ENCODE assay signal across 10 cellular contexts in genomic region chr11:110434952-110435779, GRCh38. TPM values are rescaled to one million over a fixed set of nuclear protein-coding genes. Genes with fewer than 3 reads are reported as not detected.
A peak's percentile ranks its signal among the peaks of the same experiment; 100 is the strongest.
DNase-seq lines count a peak whose midpoint lies in the region; ATAC-seq and TF ChIP-seq lines count a peak whose summit lies in the region.
"Had no signal": no experiment of that assay in that cellular context is flagged by ENCODE, and none has a peak within 500 bp of the region (broad histone marks: within the 10 kb centered on the region; RNA-seq: fewer than 3 reads in every experiment).

No MANE protein-coding gene starts in this region.

- no peaks in the 10 kb centered on the region for H3K27me3 ChIP-seq in uterus
- H3K27me3 ChIP-seq: BLaER1 treated with 17β-estradiol and CSF1 and Interleukin-3, amounts not matched to agents 10 nM and 100 nM had no signal

- H3K9me3 ChIP-seq in uterus = no peaks in the 10 kb centered on the region

- H3K4me1 ChIP-seq in uterus = no peaks in the 10 kb centered on the region

- TF ChIP-seq CTCF in activated CD8-positive, alpha-beta T cell treated with anti-CD3 and anti-CD28 coated beads for 36 hours (IDR thresholded peaks at IDR 0.05) = peak; percentile 44
- peak; percentile 41 for TF ChIP-seq CTCF in progenitor cell of endocrine pancreas (IDR thresholded peaks at IDR 0.05; ENCODE audit: unreplicated experiment)
- TF ChIP-seq CTCF in uterus (IDR thresholded peaks at IDR 0.05) = no peak

- no peak overlapping the region for H3K4me3 ChIP-seq in uterus
- H3K4me3 ChIP-seq: BLaER1 treated with 17β-estradiol and CSF1 and Interleukin-3, amounts not matched to agents 10 nM and 100 nM had no signal

- ATAC-seq in HG02981 (IDR thresholded peaks at IDR 0.05; ENCODE audit: unreplicated experiment) (peak; percentile 6), HG03342 (IDR thresholded peaks at IDR 0.05; ENCODE audit: unreplicated experiment) (no peak)
- ATAC-seq in activated CD8-positive, alpha-beta T cell treated with anti-CD3 and anti-CD28 coated beads for 36 hours = no peak

- no peak overlapping the region for H3K4me3 Mint-ChIP-seq in activated CD8-positive, alpha-beta T cell treated with anti-CD3 and anti-CD28 coated beads for 36 hours
- H3K4me3 Mint-ChIP-seq in progenitor cell of endocrine pancreas (ENCODE audit: low read depth) = no peak overlapping the region

- no peaks in the 10 kb centered on the region for H3K9me3 Mint-ChIP-seq in activated CD8-positive, alpha-beta T cell treated with anti-CD3 and anti-CD28 coated beads for 36 hours
- peaks cover 6% of the 10 kb centered on the region for H3K9me3 Mint-ChIP-seq in progenitor cell of endocrine pancreas (ENCODE audit: low read depth)

- H3K27me3 Mint-ChIP-seq in activated CD8-positive, alpha-beta T cell treated with anti-CD3 and anti-CD28 coated beads for 36 hours = no peaks in the 10 kb centered on the region
- no peaks in the 10 kb centered on the region for H3K27me3 Mint-ChIP-seq in progenitor cell of endocrine pancreas

- intact Hi-C loops in activated CD8-positive, alpha-beta T cell treated with anti-CD3 and anti-CD28 coated beads for 36 hours (cut with micrococcal nuclease) = loop anchor here (2.0 to 5.0 kb wide), 2 partner anchors 58 to 234 kb away; no protein-coding TSS in a partner anchor
- intact Hi-C loops in uterus (cut with DNase I; ENCODE audit: low total_unique reads) = no loop called here

- CTCF ChIA-PET in activated CD8-positive, alpha-beta T cell treated with anti-CD3 and anti-CD28 coated beads for 36 hours (lab: Charles Lee) = interaction anchor here (0.7 to 9.5 kb wide), 12 partner anchors 12 to 795 kb away, joined by 3 to 126 read pairs (median 4); no protein-coding TSS in a partner anchor

- no peak overlapping the region for H3K27ac ChIP-seq in uterus
- H3K27ac ChIP-seq: epithelial cell of prostate had no signal

- TF ChIP-seq POLR2A in uterus (IDR thresholded peaks at IDR 0.05) = no peak

- POLR2A ChIA-PET in activated CD8-positive, alpha-beta T cell treated with anti-CD3 and anti-CD28 coated beads for 36 hours (lab: Charles Lee) = interaction anchor here (0.9 kb wide), 1 partner anchor 123 kb away, joined by 3 read pairs; no protein-coding TSS in a partner anchor

- no peaks in the 10 kb centered on the region for H3K36me3 ChIP-seq in uterus

- H3K36me3 Mint-ChIP-seq in activated CD8-positive, alpha-beta T cell treated with anti-CD3 and anti-CD28 coated beads for 36 hours (ENCODE audit: low read depth) = peaks cover 29% of the 10 kb centered on the region
- peaks cover 26% of the 10 kb centered on the region for H3K36me3 Mint-ChIP-seq in progenitor cell of endocrine pancreas (ENCODE audit: insufficient read depth)

- H3K27ac Mint-ChIP-seq in activated CD8-positive, alpha-beta T cell treated with anti-CD3 and anti-CD28 coated beads for 36 hours = peak overlapping the region; percentile 35
- H3K27ac Mint-ChIP-seq in progenitor cell of endocrine pancreas = no peak overlapping the region

- peak; percentile 9 for DNase-seq in NCI-H2196 treated with DMSO at 0.1 percent for 48 hours (lab: John Stamatoyannopoulos, UW; ENCODE audit: unreplicated experiment)
- DNase-seq in NCI-H2196 (lab: John Stamatoyannopoulos, UW; ENCODE audit: unreplicated experiment) = no peak
- DNase-seq in activated CD8-positive, alpha-beta T cell treated with anti-CD3 and anti-CD28 coated beads for 36 hours = peak; percentile 46
- DNase-seq in progenitor cell of endocrine pancreas (ENCODE audit: low spot score, unreplicated experiment) = no peak
- DNase-seq in uterus = no peak
- no peak for DNase-seq in NCI-H2107 (lab: John Stamatoyannopoulos, UW)

- peaks cover 56% of the 10 kb centered on the region for H3K4me1 Mint-ChIP-seq in activated CD8-positive, alpha-beta T cell treated with anti-CD3 and anti-CD28 coated beads for 36 hours (ENCODE audit: low read depth)
- H3K4me1 Mint-ChIP-seq in progenitor cell of endocrine pancreas (ENCODE audit: low read depth) = peaks cover 30% of the 10 kb centered on the region

RNA-seq across cellular contexts. Expression of gene FDX1, which starts 5.4 kb away (rescaled TPM):
- 10 to 100 TPM; 16.9 to 17.2 TPM for total RNA-seq in activated CD8-positive, alpha-beta T cell treated with anti-CD3 and anti-CD28 coated beads for 36 hours
- total RNA-seq in progenitor cell of endocrine pancreas = 13.6 and 14.6 TPM in 2 replicates
- total RNA-seq in uterus = 10 to 100 TPM in 3 of 4 donors, under 1 TPM in 1; 0.77 to 26.5 (median 15.4) TPM

Comparison
In these comparisons a context has a peak if more than half of its experiments do, and no peak if none do; other contexts are left out.
1. DNase-seq: peak in NCI-H2196 treated with DMSO at 0.1 percent for 48 hours (single experiment) and activated CD8-positive, alpha-beta T cell treated with anti-CD3 and anti-CD28 coated beads for 36 hours (single experiment); none in NCI-H2196 (single experiment), progenitor cell of endocrine pancreas (single experiment), uterus (0 of 2) and NCI-H2107 (single experiment).
2. CTCF ChIP-seq: peak in activated CD8-positive, alpha-beta T cell treated with anti-CD3 and anti-CD28 coated beads for 36 hours (single experiment) and progenitor cell of endocrine pancreas (single experiment); none in uterus (0 of 4).